Comparison of ENCODE assay signal across 13 cellular contexts in the genomic region with DNA sequence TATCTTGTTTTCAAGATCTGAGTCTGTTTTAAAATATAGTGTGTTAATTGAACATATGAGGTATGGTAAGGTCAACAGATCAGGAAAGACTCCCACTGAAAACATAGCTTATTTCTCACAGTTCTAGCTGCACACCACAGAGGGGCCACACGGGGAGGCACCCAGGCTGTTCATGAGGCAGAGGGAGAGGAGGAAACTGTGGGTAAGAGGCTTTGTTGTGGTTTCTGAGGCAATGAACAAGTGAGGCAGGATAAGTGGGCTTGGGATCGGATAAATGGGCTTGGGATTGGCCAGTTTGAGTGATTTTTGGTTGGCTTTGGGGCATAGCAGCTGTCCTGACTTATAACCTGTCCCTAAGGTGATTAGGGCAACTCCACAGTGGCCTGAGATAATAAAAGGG.
"Had no signal": no experiment of that assay in that cellular context is flagged by ENCODE, and none has a peak within 500 bp of the region (broad histone marks: within the 10 kb centered on the region; RNA-seq: fewer than 3 reads in every experiment).

No MANE protein-coding gene starts in this region.

- H3K9me3 Mint-ChIP-seq: activated B cell treated with CpG ODN at 0.5 μM for 24 hours had no signal

- H3K27me3 Mint-ChIP-seq: activated B cell treated with CpG ODN at 0.5 μM for 24 hours; activated CD4-positive, alpha-beta T cell treated with anti-CD3 and anti-CD28 coated beads, Interleukin-2, amount 10 ng/mL, durations not matched to agents 7 days and 5 days; activated naive CD4-positive, alpha-beta T cell treated with anti-CD3 and anti-CD28 coated beads, Interleukin-2, amount 10 ng/mL, durations not matched to agents 7 days and 5 days; naive thymus-derived CD4-positive, alpha-beta T cell had no signal

- H3K36me3 ChIP-seq: right atrium auricular region, thyroid gland, uterus had no signal

- H3K9me3 ChIP-seq: right atrium auricular region, thyroid gland, uterus had no signal

- H3K27ac ChIP-seq: foreskin keratinocyte, right atrium auricular region, thyroid gland, uterus had no signal

- H3K4me1 Mint-ChIP-seq: activated B cell treated with CpG ODN at 0.5 μM for 24 hours; activated CD4-positive, alpha-beta T cell treated with anti-CD3 and anti-CD28 coated beads, Interleukin-2, amount 10 ng/mL, durations not matched to agents 7 days and 5 days; activated naive CD4-positive, alpha-beta T cell treated with anti-CD3 and anti-CD28 coated beads, Interleukin-2, amount 10 ng/mL, durations not matched to agents 7 days and 5 days; naive thymus-derived CD4-positive, alpha-beta T cell had no signal

- ATAC-seq: foreskin keratinocyte; naive thymus-derived CD4-positive, alpha-beta T cell had no signal

- DNase-seq: activated B cell treated with CpG ODN at 0.5 μM for 24 hours; activated CD4-positive, alpha-beta T cell treated with anti-CD3 and anti-CD28 coated beads, Interleukin-2, amount 10 ng/mL, durations not matched to agents 7 days and 5 days; activated naive CD4-positive, alpha-beta T cell treated with anti-CD3 and anti-CD28 coated beads, Interleukin-2, amount 10 ng/mL, durations not matched to agents 7 days and 5 days; foreskin keratinocyte; head of caudate nucleus; naive thymus-derived CD4-positive, alpha-beta T cell; small intestine; thyroid gland; uterus had no signal

- H3K27me3 ChIP-seq: foreskin keratinocyte, right atrium auricular region, thyroid gland, uterus had no signal

- H3K4me3 ChIP-seq: right atrium auricular region, thyroid gland, uterus had no signal

- FAIRE-seq: colon, islet of Langerhans, small intestine had no signal

- H3K4me1 ChIP-seq: foreskin keratinocyte, right atrium auricular region, thyroid gland, uterus had no signal

- H3K4me3 Mint-ChIP-seq: activated B cell treated with CpG ODN at 0.5 μM for 24 hours; activated CD4-positive, alpha-beta T cell treated with anti-CD3 and anti-CD28 coated beads, Interleukin-2, amount 10 ng/mL, durations not matched to agents 7 days and 5 days; activated naive CD4-positive, alpha-beta T cell treated with anti-CD3 and anti-CD28 coated beads, Interleukin-2, amount 10 ng/mL, durations not matched to agents 7 days and 5 days; naive thymus-derived CD4-positive, alpha-beta T cell had no signal

- H3K36me3 Mint-ChIP-seq: activated naive CD4-positive, alpha-beta T cell treated with anti-CD3 and anti-CD28 coated beads, Interleukin-2, amount 10 ng/mL, durations not matched to agents 7 days and 5 days; naive thymus-derived CD4-positive, alpha-beta T cell had no signal

- H3K27ac Mint-ChIP-seq: activated B cell treated with CpG ODN at 0.5 μM for 24 hours; activated CD4-positive, alpha-beta T cell treated with anti-CD3 and anti-CD28 coated beads, Interleukin-2, amount 10 ng/mL, durations not matched to agents 7 days and 5 days; activated naive CD4-positive, alpha-beta T cell treated with anti-CD3 and anti-CD28 coated beads, Interleukin-2, amount 10 ng/mL, durations not matched to agents 7 days and 5 days; activated T-helper 2 cell treated with anti-CD3 and anti-CD28 coated beads, Interferon-gamma antibody, Interleukin-2, Interleukin-4, amounts not matched to agents 10 μg/mL and 5 μg/mL and 100 μg/mL, durations not matched to agents 14 hours and 24 hours and 36 hours; naive thymus-derived CD4-positive, alpha-beta T cell had no signal
